1 cellular context compared by ENCODE assay signal in genomic region chr1:32201011-32201855, GRCh38.
TF ChIP-seq lines count a peak whose summit lies in the region.

No MANE protein-coding gene starts in this region.

TF ChIP-seq in HCT116, 20 proteins besides CTCF, POLR2A, EP300 and RAD21 (continued from another document):
- TF ChIP-seq ZBTB33 (IDR thresholded peaks at IDR 0.05; ENCODE audit: extremely low read depth, insufficient replicate concordance, low read length) (no peak), ELF1 (IDR thresholded peaks at IDR 0.05; ENCODE audit: borderline replicate concordance, low read depth) (no peak), REST (IDR thresholded peaks at IDR 0.05; ENCODE audit: low read depth) (no peak), EZH2 (IDR thresholded peaks at IDR 0.05) (no peak)
TF ChIP-seq in HCT116: peak in this region for 0.
